In the genomic region with DNA sequence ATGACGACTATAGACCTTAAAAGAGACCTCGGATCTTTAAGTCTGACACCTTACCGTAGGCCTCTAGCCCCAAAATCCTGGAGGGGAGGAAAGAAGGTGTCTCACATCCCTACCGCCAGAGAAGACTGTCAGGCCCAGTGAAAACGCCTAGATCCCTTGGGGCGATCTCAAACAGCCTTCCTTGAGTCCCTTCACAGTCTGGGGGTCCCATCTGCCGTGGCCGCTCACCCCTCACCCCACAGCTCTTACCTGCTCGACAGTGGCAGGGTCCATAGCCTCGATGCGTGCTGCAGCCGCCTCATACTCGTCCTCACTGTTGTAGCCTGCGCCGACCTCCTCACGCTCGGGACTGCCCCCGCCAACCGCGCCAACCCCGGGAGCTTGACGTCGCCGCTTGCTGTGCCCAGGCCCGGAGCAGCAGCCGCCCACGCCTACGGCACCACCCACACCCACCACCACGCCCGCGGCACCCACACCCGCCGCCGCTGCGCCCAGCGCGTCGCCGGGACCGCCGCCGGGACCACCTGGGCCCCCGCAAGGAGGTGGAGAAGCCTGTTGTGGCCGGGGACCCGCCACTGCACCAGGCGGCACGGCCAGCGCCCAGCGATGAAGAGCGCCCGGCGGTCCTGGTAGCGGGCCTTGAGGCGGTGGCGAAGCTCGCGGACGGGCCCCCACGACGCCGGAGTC, we compare ENCODE assay signal across 6 cellular contexts. TPM values are rescaled to one million over a fixed set of nuclear protein-coding genes. Genes with fewer than 3 reads are reported as not detected.
DNase-seq lines count a peak whose midpoint lies in the region; ATAC-seq lines count a peak whose summit lies in the region.

No MANE protein-coding gene starts in this region.

- ATAC-seq in HG03103 (IDR thresholded peaks at IDR 0.05; ENCODE audit: low read depth, unreplicated experiment) = peak; percentile 2
- ATAC-seq in activated T-helper 17 cell treated with anti-CD3 and anti-CD28 coated beads, Interleukin-2, amount 50 U/mL, for 72 hours (replicated peaks) = peak; percentile 15

- WGBS in urinary bladder = 1% methylated on average over 58 of the region's 61 CpGs

- peak; percentile 18 for DNase-seq in kidney tubule cell (ENCODE audit: low spot score)
- no peak for DNase-seq in NCI-H2081 treated with DMSO at 0.1 percent for 48 hours (lab: John Stamatoyannopoulos, UW)
- DNase-seq in medulla oblongata (ENCODE audit: extremely low spot score) = no peak

- H3K27ac ChIP-seq in urinary bladder (ENCODE audit: low read depth) = peak overlapping the region; percentile 88

- peak overlapping the region; percentile 95 for H3K4me3 Mint-ChIP-seq in activated T-helper 17 cell treated with anti-CD3 and anti-CD28 coated beads, Interleukin-2, amount 50 U/mL, for 72 hours

- no peaks in the 10 kb centered on the region for H3K4me1 ChIP-seq in urinary bladder (ENCODE audit: insufficient read depth)

- H3K4me3 ChIP-seq in urinary bladder (ENCODE audit: low read depth, low read length) = peak overlapping the region; percentile 88

- no peaks in the 10 kb centered on the region for H3K9me3 Mint-ChIP-seq in activated T-helper 17 cell treated with anti-CD3 and anti-CD28 coated beads, Interleukin-2, amount 50 U/mL, for 72 hours

- peaks cover 55% of the 10 kb centered on the region for H3K36me3 Mint-ChIP-seq in activated T-helper 17 cell treated with anti-CD3 and anti-CD28 coated beads, Interleukin-2, amount 50 U/mL, for 72 hours (ENCODE audit: low read depth)

- H3K27me3 Mint-ChIP-seq in activated T-helper 17 cell treated with anti-CD3 and anti-CD28 coated beads, Interleukin-2, amount 50 U/mL, for 72 hours = no peaks in the 10 kb centered on the region

- H3K36me3 ChIP-seq in urinary bladder (ENCODE audit: insufficient read depth) = no peaks in the 10 kb centered on the region

- H3K27ac Mint-ChIP-seq in activated T-helper 17 cell treated with anti-CD3 and anti-CD28 coated beads, Interleukin-2, amount 50 U/mL, for 72 hours = peak overlapping the region; percentile 78

- peaks cover 12% of the 10 kb centered on the region for H3K4me1 Mint-ChIP-seq in activated T-helper 17 cell treated with anti-CD3 and anti-CD28 coated beads, Interleukin-2, amount 50 U/mL, for 72 hours

RNA-seq across cellular contexts. Expression of a gene that starts 0.5 kb away (rescaled TPM):
- total RNA-seq in activated T-helper 17 cell treated with anti-CD3 and anti-CD28 coated beads, Interleukin-2, amount 50 U/mL, for 72 hours = 100 to 1,000 TPM in 1 of 2 donors, 10 to 100 TPM in 1; 67.1 to 111 TPM
- 21.3 TPM for total RNA-seq in urinary bladder
- 48.9 TPM for polyA plus RNA-seq in urinary bladder

RNA-seq across cellular contexts. Expression of a gene that starts 14.8 kb away (rescaled TPM):
- total RNA-seq in activated T-helper 17 cell treated with anti-CD3 and anti-CD28 coated beads, Interleukin-2, amount 50 U/mL, for 72 hours = 10 to 100 TPM in 1 of 2 donors, 1 to 10 TPM in 1; 7.2 to 16.8 TPM
- 2.4 TPM for total RNA-seq in urinary bladder
- 3.3 TPM for polyA plus RNA-seq in urinary bladder

RNA-seq across cellular contexts. Expression of a gene that starts 38.0 kb away (rescaled TPM):
- total RNA-seq in activated T-helper 17 cell treated with anti-CD3 and anti-CD28 coated beads, Interleukin-2, amount 50 U/mL, for 72 hours = 100 to 1,000 TPM; 350 to 648 TPM
- 4.0 TPM for total RNA-seq in urinary bladder
- 8.4 TPM for polyA plus RNA-seq in urinary bladder

RNA-seq across cellular contexts. Expression of a gene that starts 45.2 kb away (rescaled TPM):
- 100 to 1,000 TPM in 1 of 2 donors, 10 to 100 TPM in 1; 88.0 to 126 TPM for total RNA-seq in activated T-helper 17 cell treated with anti-CD3 and anti-CD28 coated beads, Interleukin-2, amount 50 U/mL, for 72 hours
- total RNA-seq in urinary bladder = 16.1 TPM
- polyA plus RNA-seq in urinary bladder = 27.9 TPM

RNA-seq across cellular contexts. Expression of a gene that starts 45.4 kb away (rescaled TPM):
- total RNA-seq in activated T-helper 17 cell treated with anti-CD3 and anti-CD28 coated beads, Interleukin-2, amount 50 U/mL, for 72 hours = 10 to 100 TPM; 24.6 to 32.8 TPM
- 10.5 TPM for total RNA-seq in urinary bladder
- polyA plus RNA-seq in urinary bladder = 18.9 TPM

Comparison
In these comparisons a context has a peak if more than half of its experiments do, and no peak if none do; other contexts are left out.
1. RNA of a gene that starts 38.0 kb away (total RNA-seq): 350 to 648 TPM in activated T-helper 17 cell treated with anti-CD3 and anti-CD28 coated beads, Interleukin-2, amount 50 U/mL, for 72 hours; 4.0 TPM in urinary bladder (single experiment); every median in the first group is over 10 times any median in the second.